Comparison of ENCODE assay signal across 9 cellular contexts in the genomic region with DNA sequence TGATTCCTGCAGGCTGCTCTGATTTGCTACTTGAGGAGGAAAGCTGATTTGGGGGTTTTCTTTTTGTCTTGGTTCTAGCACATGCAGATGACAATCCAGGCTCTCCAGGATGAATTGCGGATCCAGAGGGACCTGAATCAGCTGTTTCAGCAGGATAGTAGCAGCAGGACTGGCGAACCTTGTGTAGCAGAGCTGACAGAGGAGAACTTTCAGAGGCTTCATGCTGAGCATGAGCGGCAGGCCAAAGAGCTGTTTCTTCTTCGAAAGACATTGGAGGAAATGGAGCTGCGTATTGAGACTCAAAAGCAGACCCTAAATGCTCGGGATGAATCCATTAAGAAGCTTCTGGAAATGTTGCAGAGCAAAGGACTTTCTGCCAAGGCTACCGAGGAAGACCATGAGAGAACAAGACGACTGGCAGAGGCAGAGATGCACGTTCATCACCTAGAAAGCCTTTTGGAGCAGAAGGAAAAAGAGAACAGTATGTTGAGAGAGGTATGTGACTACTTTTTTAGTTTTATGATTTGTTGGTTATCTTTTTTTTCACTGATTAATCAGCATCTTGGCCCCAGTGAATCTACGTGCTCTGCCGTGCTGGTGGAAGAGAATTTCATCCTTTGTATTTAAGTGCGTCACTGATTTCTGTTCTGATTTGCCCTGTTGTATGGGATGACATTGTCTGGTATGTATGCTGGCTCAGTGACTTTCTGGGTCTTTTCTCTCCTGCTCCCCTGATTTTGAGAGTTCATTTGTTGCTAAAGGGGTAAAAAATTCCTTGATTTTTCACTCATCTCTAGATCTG.
DNase-seq lines count a peak whose midpoint lies in the region; ATAC-seq and TF ChIP-seq lines count a peak whose summit lies in the region.
"Had no signal": no experiment of that assay in that cellular context is flagged by ENCODE, and none has a peak within 500 bp of the region (broad histone marks: within the 10 kb centered on the region; RNA-seq: fewer than 3 reads in every experiment).

No MANE protein-coding gene starts in this region.

- H3K9ac ChIP-seq in OCI-LY3 (ENCODE audit: low read length) = 0 out of 2 replicates have a peak overlapping the region, but pooled peaks have one; percentile 1

- peaks cover 10% of the 10 kb centered on the region; the same call in 1 of the 2 replicates for H3K79me2 ChIP-seq in OCI-LY3 (ENCODE audit: low read length)
- peaks cover 27% of the 10 kb centered on the region for H3K79me2 ChIP-seq in osteoblast (ENCODE audit: insufficient read depth, low read length)

- no peaks in the 10 kb centered on the region for H3K27me3 ChIP-seq in CD4-positive, alpha-beta T cell (ENCODE audit: control insufficient read depth, insufficient read depth, low read length)
- H3K27me3 ChIP-seq in OCI-LY3 (ENCODE audit: low read depth, low read length) (no peaks in the 10 kb centered on the region), osteoblast (ENCODE audit: insufficient read depth, low read length) (no peaks in the 10 kb centered on the region)

- H3K27me3 Mint-ChIP-seq in CD4-positive, alpha-beta T cell = no peaks in the 10 kb centered on the region
- H3K27me3 Mint-ChIP-seq in activated T-helper 1 cell treated with anti-CD3 and anti-CD28 coated beads, Interleukin-12 subunit alpha, Interleukin-12 subunit beta, Interleukin-2, Interleukin-4 antibody, amounts not matched to agents 30 ng/mL and 10 ng/mL and 1 ng/mL, durations not matched to agents 14 hours and 24 hours and 36 hours (ENCODE audit: insufficient read depth) = no peaks in the 10 kb centered on the region
- H3K27me3 Mint-ChIP-seq: activated naive CD4-positive, alpha-beta T cell treated with anti-CD3 and anti-CD28 coated beads, Interleukin-2, amount 10 ng/mL, durations not matched to agents 7 days and 5 days had no signal

- H4K20me1 ChIP-seq in OCI-LY3 (ENCODE audit: insufficient read depth, low read length) = no peaks in the 10 kb centered on the region
- H4K20me1 ChIP-seq in osteoblast (ENCODE audit: insufficient read depth, low read length) = peaks cover 4% of the 10 kb centered on the region

- peaks cover 33% of the 10 kb centered on the region for H3K4me1 ChIP-seq in OCI-LY3 (ENCODE audit: low read length)
- no peaks in the 10 kb centered on the region for H3K4me1 ChIP-seq in osteoblast (ENCODE audit: insufficient read depth, low read length)

- H3K9me3 Mint-ChIP-seq in CD4-positive, alpha-beta T cell = no peaks in the 10 kb centered on the region
- no peaks in the 10 kb centered on the region for H3K9me3 Mint-ChIP-seq in activated T-helper 1 cell treated with anti-CD3 and anti-CD28 coated beads, Interleukin-12 subunit alpha, Interleukin-12 subunit beta, Interleukin-2, Interleukin-4 antibody, amounts not matched to agents 30 ng/mL and 10 ng/mL and 1 ng/mL, durations not matched to agents 14 hours and 24 hours and 36 hours
- H3K9me3 Mint-ChIP-seq: activated naive CD4-positive, alpha-beta T cell treated with anti-CD3 and anti-CD28 coated beads, Interleukin-2, amount 10 ng/mL, durations not matched to agents 7 days and 5 days had no signal

- intact Hi-C loops in CD4-positive, alpha-beta T cell (cut with DNase I, micrococcal nuclease) = no loop called here
- intact Hi-C loops in activated T-helper 1 cell treated with anti-CD3 and anti-CD28 coated beads, Interleukin-12 subunit alpha, Interleukin-12 subunit beta, Interleukin-2, Interleukin-4 antibody, amounts not matched to agents 30 ng/mL and 10 ng/mL and 1 ng/mL, durations not matched to agents 14 hours and 24 hours and 36 hours (cut with micrococcal nuclease) = no loop called here

- H3K4me2 ChIP-seq in OCI-LY3 (ENCODE audit: low read length) (peak overlapping the region; percentile 69), osteoblast (ENCODE audit: insufficient read depth, low read length) (no peak overlapping the region)

- H3K36me3 ChIP-seq in OCI-LY3 (replicated peaks; ENCODE audit: low read depth, low read length) (peaks cover 3% of the 10 kb centered on the region), osteoblast (ENCODE audit: insufficient read depth, low read length) (no peaks in the 10 kb centered on the region)

- no peak overlapping the region for H3K4me3 Mint-ChIP-seq in CD4-positive, alpha-beta T cell
- no peak overlapping the region for H3K4me3 Mint-ChIP-seq in activated T-helper 1 cell treated with anti-CD3 and anti-CD28 coated beads, Interleukin-12 subunit alpha, Interleukin-12 subunit beta, Interleukin-2, Interleukin-4 antibody, amounts not matched to agents 30 ng/mL and 10 ng/mL and 1 ng/mL, durations not matched to agents 14 hours and 24 hours and 36 hours
- H3K4me3 Mint-ChIP-seq: activated naive CD4-positive, alpha-beta T cell treated with anti-CD3 and anti-CD28 coated beads, Interleukin-2, amount 10 ng/mL, durations not matched to agents 7 days and 5 days had no signal

- peak overlapping the region; percentile 49 for H3K4me3 ChIP-seq in OCI-LY3 (ENCODE audit: low read length)
- H3K4me3 ChIP-seq in fibroblast of pulmonary artery (replicated peaks; ENCODE audit: low read depth, low read length) = no peak overlapping the region
- H3K4me3 ChIP-seq in osteoblast (ENCODE audit: insufficient read depth, low read length) = no peak overlapping the region

- peak overlapping the region; percentile 46 for H3K27ac Mint-ChIP-seq in CD4-positive, alpha-beta T cell
- H3K27ac Mint-ChIP-seq in activated T-helper 1 cell treated with anti-CD3 and anti-CD28 coated beads, Interleukin-12 subunit alpha, Interleukin-12 subunit beta, Interleukin-2, Interleukin-4 antibody, amounts not matched to agents 30 ng/mL and 10 ng/mL and 1 ng/mL, durations not matched to agents 14 hours and 24 hours and 36 hours = no peak overlapping the region
- H3K27ac Mint-ChIP-seq: activated naive CD4-positive, alpha-beta T cell treated with anti-CD3 and anti-CD28 coated beads, Interleukin-2, amount 10 ng/mL, durations not matched to agents 7 days and 5 days had no signal

- H2AFZ ChIP-seq in OCI-LY3 (ENCODE audit: low read depth, low read length) (no peak overlapping the region), osteoblast (ENCODE audit: low read length) (no peak overlapping the region)

- ATAC-seq in CD4-positive, alpha-beta T cell (ENCODE audit: poor library complexity) = no peak

- CTCF ChIA-PET in CD4-positive, alpha-beta T cell (lab: Charles Lee) = interaction anchor here (2.1 kb wide), 1 partner anchor 10 kb away, joined by 14 read pairs; no protein-coding TSS in a partner anchor
- CTCF ChIA-PET in GM10248 (lab: Yijun Ruan, JAX) = interaction anchor here (0.8 to 3.8 kb wide), 5 partner anchors 10 to 501 kb away, joined by 3 to 43 read pairs (median 4); no protein-coding TSS in a partner anchor

- no peaks in the 10 kb centered on the region for H3K9me3 ChIP-seq in CD4-positive, alpha-beta T cell (ENCODE audit: control insufficient read depth, low read length)
- H3K9me3 ChIP-seq in OCI-LY3 (ENCODE audit: insufficient read depth, low read length) = peaks cover 2% of the 10 kb centered on the region; the same call in 1 of the 2 replicates
- H3K9me3 ChIP-seq in osteoblast (ENCODE audit: low read depth, low read length) = no peaks in the 10 kb centered on the region

- POLR2A ChIA-PET in CD4-positive, alpha-beta T cell (lab: Charles Lee) = interaction anchor here (0.6 kb wide), 1 partner anchor 761 kb away, joined by 4 read pairs; no protein-coding TSS in a partner anchor
- POLR2A ChIA-PET in GM10248 (lab: Yijun Ruan, JAX) = no interaction called here

- peaks cover 5% of the 10 kb centered on the region for H3K36me3 Mint-ChIP-seq in CD4-positive, alpha-beta T cell (ENCODE audit: low read depth)
- H3K36me3 Mint-ChIP-seq in activated T-helper 1 cell treated with anti-CD3 and anti-CD28 coated beads, Interleukin-12 subunit alpha, Interleukin-12 subunit beta, Interleukin-2, Interleukin-4 antibody, amounts not matched to agents 30 ng/mL and 10 ng/mL and 1 ng/mL, durations not matched to agents 14 hours and 24 hours and 36 hours (ENCODE audit: low read depth) = no peaks in the 10 kb centered on the region

- H3K4me1 Mint-ChIP-seq in CD4-positive, alpha-beta T cell (ENCODE audit: low read depth) = peaks cover 21% of the 10 kb centered on the region
- peaks cover 10% of the 10 kb centered on the region for H3K4me1 Mint-ChIP-seq in activated T-helper 1 cell treated with anti-CD3 and anti-CD28 coated beads, Interleukin-12 subunit alpha, Interleukin-12 subunit beta, Interleukin-2, Interleukin-4 antibody, amounts not matched to agents 30 ng/mL and 10 ng/mL and 1 ng/mL, durations not matched to agents 14 hours and 24 hours and 36 hours (ENCODE audit: low read depth)
- H3K4me1 Mint-ChIP-seq: activated naive CD4-positive, alpha-beta T cell treated with anti-CD3 and anti-CD28 coated beads, Interleukin-2, amount 10 ng/mL, durations not matched to agents 7 days and 5 days had no signal

- no peak overlapping the region for H3K27ac ChIP-seq in CD4-positive, alpha-beta T cell (ENCODE audit: low read depth, low read length)
- H3K27ac ChIP-seq in OCI-LY3 (ENCODE audit: low read length) (peak overlapping the region; percentile 68), osteoblast (ENCODE audit: low read depth, low read length) (peak overlapping the region; percentile 38)

- TF ChIP-seq CTCF in CD4-positive, alpha-beta T cell (IDR thresholded peaks at IDR 0.05) = no peak
- TF ChIP-seq CTCF in OCI-LY3 (IDR thresholded peaks at IDR 0.05; ENCODE audit: low read depth, low read length) = no peak
- no peak for TF ChIP-seq CTCF in fibroblast of pulmonary artery (IDR thresholded peaks at IDR 0.05; ENCODE audit: low read length, missing control alignments)
- TF ChIP-seq CTCF in osteoblast (IDR thresholded peaks at IDR 0.05; ENCODE audit: extremely low read depth, low read depth, low read length) = no peak
- no peak for TF ChIP-seq CTCF in GM10248 (IDR thresholded peaks at IDR 0.05; ENCODE audit: control extremely low read depth, extremely low read depth, low read depth, missing control alignments)

- DNase-seq in CD4-positive, alpha-beta T cell = no peak
- peak; percentile 41 for DNase-seq in fibroblast of pulmonary artery (ENCODE audit: low read depth)
- no peak for DNase-seq in osteoblast (ENCODE audit: insufficient read length, low spot score, missing footprints)
- DNase-seq in activated T-helper 1 cell treated with anti-CD3 and anti-CD28 coated beads, Interleukin-12 subunit alpha, Interleukin-12 subunit beta, Interleukin-2, Interleukin-4 antibody, amounts not matched to agents 30 ng/mL and 10 ng/mL and 1 ng/mL, durations not matched to agents 14 hours and 24 hours and 36 hours (ENCODE audit: low spot score) = no peak
- DNase-seq in GM10248 (ENCODE audit: extremely low spot score) = no peak
- DNase-seq in mucosa of gallbladder (ENCODE audit: low spot score) = no peak
- DNase-seq in RPMI8226 = no peak
- DNase-seq: activated naive CD4-positive, alpha-beta T cell treated with anti-CD3 and anti-CD28 coated beads, Interleukin-2, amount 10 ng/mL, durations not matched to agents 7 days and 5 days had no signal
